In genomic region chr3:47015151-47015550, GRCh38 we compare ENCODE assay signal across 24 cellular contexts. TPM values are rescaled to one million over a fixed set of nuclear protein-coding genes. Genes with fewer than 3 reads are reported as not detected.
DNase-seq lines count a peak whose midpoint lies in the region; ATAC-seq, FAIRE-seq and TF ChIP-seq lines count a peak whose summit lies in the region.
"Had no signal": no experiment of that assay in that cellular context is flagged by ENCODE, and none has a peak within 500 bp of the region (broad histone marks: within the 10 kb centered on the region; RNA-seq: fewer than 3 reads in every experiment).

No MANE protein-coding gene starts in this region.

- H3K4me3 ChIP-seq in BLaER1 (no peak overlapping the region), Loucy (ENCODE audit: low read length, poor library complexity, severe bottlenecking) (no peak overlapping the region), kidney (ENCODE audit: low read length in 2 of 2) (no peak overlapping the region), heart right ventricle (no peak overlapping the region)
- H3K4me3 ChIP-seq: colonic mucosa, esophagus muscularis mucosa, GM23248, MG63, SJCRH30, smooth muscle cell, tibial artery had no signal

- no peaks in the 10 kb centered on the region for H3K9me3 Mint-ChIP-seq in CD14-positive monocyte
- no peaks in the 10 kb centered on the region for H3K9me3 Mint-ChIP-seq in effector memory CD8-positive, alpha-beta T cell
- H3K9me3 Mint-ChIP-seq: activated T-helper 1 cell treated with anti-CD3 and anti-CD28 coated beads, Interleukin-12 subunit alpha, Interleukin-12 subunit beta, Interleukin-2, Interleukin-4 antibody, amounts not matched to agents 30 ng/mL and 10 ng/mL and 1 ng/mL, durations not matched to agents 14 hours and 24 hours and 36 hours had no signal

- DNase-seq in CD14-positive monocyte (ENCODE audit: low spot score), result peak; percentile 6
- peak; percentile 10 for DNase-seq in kidney
- no peak for DNase-seq in stimulated activated CD4-positive, alpha-beta T cell treated with anti-CD3 and anti-CD28 coated beads, Interleukin-4, amount 100 ng/mL, for 1 hour
- no peak for DNase-seq in heart right ventricle
- DNase-seq in effector memory CD8-positive, alpha-beta T cell, result no peak
- DNase-seq: Caco-2; colonic mucosa; DMS79 treated with DMSO at 0.1 percent for 48 hours; GM23248; hypothalamus; MG63; NCI-H1417 treated with DMSO at 0.1 percent for 48 hours; NK-92 treated with Interleukin-12 subunit alpha and Interleukin-12 subunit beta, amount 100 ng/mL, for 24 hours; SJCRH30; stimulated activated CD4-positive, alpha-beta T cell treated with anti-CD3 and anti-CD28 coated beads, Interleukin-2, amount 100 ng/mL, for 48 hours; stimulated activated naive CD8-positive, alpha-beta T cell treated with anti-CD3 and anti-CD28 coated beads, Interleukin-15, Interleukin-2, amounts not matched to agents 100 U/mL and 50 U/mL, for 24 hours; tibial artery had no signal

- no peak overlapping the region for H2AFZ ChIP-seq in Loucy (ENCODE audit: low read length)
- H2AFZ ChIP-seq: GM23248 had no signal

- intact Hi-C loops in CD14-positive monocyte (cut with micrococcal nuclease) (no loop called here), kidney (cut with DNase I) (no loop called here), heart right ventricle (cut with DNase I) (loop anchor here in 2 of 10 donors (10.0 kb wide), 2 partner anchors 140 to 320 kb away; no protein-coding TSS in a partner anchor)

- TF ChIP-seq CTCF in CD14-positive monocyte (IDR thresholded peaks at IDR 0.05) (no peak), Loucy (conservative IDR thresholded peaks at IDR 0.05; ENCODE audit: low read length) (no peak), kidney (IDR thresholded peaks at IDR 0.05; ENCODE audit: borderline replicate concordance, extremely low read depth, insufficient read depth) (no peak), heart right ventricle (IDR thresholded peaks at IDR 0.05) (no peak)

- peaks cover 20% of the 10 kb centered on the region for H3K79me2 ChIP-seq in Loucy (ENCODE audit: insufficient read depth, low read length)

- H3K4me2 ChIP-seq in BLaER1, result peak overlapping the region; percentile 82
- peak overlapping the region; percentile 10 for H3K4me2 ChIP-seq in Loucy (ENCODE audit: low read depth, low read length, poor library complexity, severe bottlenecking)
- H3K4me2 ChIP-seq: smooth muscle cell had no signal

- H4K20me1 ChIP-seq in BLaER1 (no peaks in the 10 kb centered on the region), Loucy (ENCODE audit: insufficient read depth, low read length, poor library complexity, severe bottlenecking) (no peaks in the 10 kb centered on the region)

- H3K36me3 ChIP-seq in BLaER1, result peaks cover 49% of the 10 kb centered on the region
- H3K36me3 ChIP-seq in Loucy (ENCODE audit: insufficient read depth, low read length), result peaks cover 32% of the 10 kb centered on the region; the same call in 1 of the 2 replicates
- H3K36me3 ChIP-seq in kidney (ENCODE audit: control insufficient read depth in 1 of 2, insufficient read depth in 2 of 2, low read length in 2 of 2), result peaks cover 21 to 29% of the 10 kb centered on the region in 2 donors
- H3K36me3 ChIP-seq in heart right ventricle, result peaks cover 0 to 80% (median 32%) of the 10 kb centered on the region in 9 donors

- no peaks in the 10 kb centered on the region for H3K9me2 ChIP-seq in Loucy (replicated peaks; ENCODE audit: low read depth, low read length)

- no peak for ATAC-seq in heart right ventricle
- ATAC-seq in effector memory CD8-positive, alpha-beta T cell (replicated peaks), result no peak
- ATAC-seq: stimulated activated naive CD8-positive, alpha-beta T cell treated with anti-CD3 and anti-CD28 coated beads, Interleukin-15, Interleukin-2, amounts not matched to agents 100 U/mL and 50 U/mL, for 24 hours had no signal

- H3K4me1 ChIP-seq in BLaER1 (peaks cover 100% of the 10 kb centered on the region), Loucy (ENCODE audit: insufficient read depth, low read length, poor library complexity, severe bottlenecking) (peaks cover 72% of the 10 kb centered on the region), kidney (ENCODE audit: control insufficient read depth in 1 of 2, insufficient read depth in 1 of 2, low read depth in 1 of 2, low read length in 2 of 2) (peaks cover 0 to 5% of the 10 kb centered on the region in 2 donors), heart right ventricle (peaks cover 0 to 19% (median 2%) of the 10 kb centered on the region in 9 donors)
- H3K4me1 ChIP-seq: colonic mucosa had no signal

- no peak for FAIRE-seq in kidney (lab: Jason Lieb, UNC)
- FAIRE-seq: frontal cortex, islet of Langerhans had no signal

- H3K27ac ChIP-seq in BLaER1 (peak overlapping the region; percentile 95), kidney (ENCODE audit: low read depth in 2 of 2, low read length in 2 of 2) (no peak overlapping the region), heart right ventricle (no peak overlapping the region)
- H3K27ac ChIP-seq: colonic mucosa, esophagus muscularis mucosa, GM23248, SJCRH30, tibial artery had no signal

- peak overlapping the region in 3 of 7 donors; percentile 26 to 76 (median 35) for H3K27ac Mint-ChIP-seq in CD14-positive monocyte
- peak overlapping the region in 1 of 2 donors; percentile 83 for H3K27ac Mint-ChIP-seq in effector memory CD8-positive, alpha-beta T cell
- H3K27ac Mint-ChIP-seq: activated T-helper 1 cell treated with anti-CD3 and anti-CD28 coated beads, Interleukin-12 subunit alpha, Interleukin-12 subunit beta, Interleukin-2, Interleukin-4 antibody, amounts not matched to agents 30 ng/mL and 10 ng/mL and 1 ng/mL, durations not matched to agents 14 hours and 24 hours and 36 hours had no signal

- H3K9ac ChIP-seq in BLaER1, result peak overlapping the region; percentile 33; the same call in 1 of the 2 replicates
- peak overlapping the region; percentile 83 for H3K9ac ChIP-seq in Loucy (ENCODE audit: low read depth, low read length, poor library complexity, severe bottlenecking)
- H3K9ac ChIP-seq in kidney (ENCODE audit: low read length in 2 of 2), result no peak overlapping the region
- H3K9ac ChIP-seq: GM23248 had no signal

- H3K4me1 Mint-ChIP-seq in CD14-positive monocyte, result peaks cover 23% of the 10 kb centered on the region
- peaks cover 40 to 42% of the 10 kb centered on the region in 2 donors for H3K4me1 Mint-ChIP-seq in effector memory CD8-positive, alpha-beta T cell (ENCODE audit: low read depth in 2 of 2)

- no peaks in the 10 kb centered on the region for H3K9me3 ChIP-seq in BLaER1
- no peaks in the 10 kb centered on the region for H3K9me3 ChIP-seq in Loucy (ENCODE audit: insufficient read depth, low read depth, low read length)
- H3K9me3 ChIP-seq in kidney (ENCODE audit: control insufficient read depth in 1 of 2, low read length in 2 of 2), result no peaks in the 10 kb centered on the region
- H3K9me3 ChIP-seq in heart right ventricle, result no peaks in the 10 kb centered on the region
- H3K9me3 ChIP-seq: Caco-2, colonic mucosa, esophagus muscularis mucosa, MG63, SJCRH30, tibial artery had no signal

- no peaks in the 10 kb centered on the region for H3K27me3 Mint-ChIP-seq in CD14-positive monocyte (ENCODE audit: low read depth in 3 of 3)
- H3K27me3 Mint-ChIP-seq in effector memory CD8-positive, alpha-beta T cell, result no peaks in the 10 kb centered on the region

- peaks cover 40% of the 10 kb centered on the region for H3F3A ChIP-seq in Loucy (ENCODE audit: low read depth)

- H3K27me3 ChIP-seq in BLaER1 (no peaks in the 10 kb centered on the region), Loucy (ENCODE audit: insufficient read depth, low read length, poor library complexity, severe bottlenecking) (no peaks in the 10 kb centered on the region), heart right ventricle (no peaks in the 10 kb centered on the region)
- H3K27me3 ChIP-seq: colonic mucosa, esophagus muscularis mucosa, MG63, SJCRH30, tibial artery had no signal

- H3K36me3 Mint-ChIP-seq in CD14-positive monocyte, result peaks cover 56 to 75% of the 10 kb centered on the region in 2 donors
- H3K36me3 Mint-ChIP-seq in effector memory CD8-positive, alpha-beta T cell (ENCODE audit: insufficient read depth), result peaks cover 43% of the 10 kb centered on the region

- no peak overlapping the region for H3K4me3 Mint-ChIP-seq in CD14-positive monocyte
- no peak overlapping the region for H3K4me3 Mint-ChIP-seq in effector memory CD8-positive, alpha-beta T cell
- H3K4me3 Mint-ChIP-seq: activated T-helper 1 cell treated with anti-CD3 and anti-CD28 coated beads, Interleukin-12 subunit alpha, Interleukin-12 subunit beta, Interleukin-2, Interleukin-4 antibody, amounts not matched to agents 30 ng/mL and 10 ng/mL and 1 ng/mL, durations not matched to agents 14 hours and 24 hours and 36 hours had no signal

RNA-seq across cellular contexts. Expression of gene NBEAL2, which starts 35.7 kb away (rescaled TPM):
- polyA plus RNA-seq in CD14-positive monocyte (10 to 100 TPM; 10.4 to 17.3 TPM), kidney (ENCODE audit: insufficient read depth, low read depth, low replicate concordance) (25.7 TPM), heart right ventricle (10 to 100 TPM; 44.0 to 51.1 TPM)
- total RNA-seq in kidney (82.8 TPM), heart right ventricle (10 to 100 TPM in 7 of 10 donors, 1 to 10 TPM in 3; 7.6 to 23.1 (median 10.8) TPM)

RNA-seq across cellular contexts. Expression of gene CCDC12, which starts 38.6 kb away (rescaled TPM):
- 10 to 100 TPM; 50.1 to 55.8 TPM for polyA plus RNA-seq in CD14-positive monocyte
- 59.7 TPM for total RNA-seq in kidney
- 85.6 TPM for polyA plus RNA-seq in kidney (ENCODE audit: insufficient read depth, low read depth, low replicate concordance)
- total RNA-seq in heart right ventricle, result 10 to 100 TPM; 28.8 to 39.9 (median 33.3) TPM
- polyA plus RNA-seq in heart right ventricle, result 100 to 1,000 TPM in 1 of 2 donors, 10 to 100 TPM in 1; 86.1 to 137 TPM

Comparison
In these comparisons a context has a peak if more than half of its experiments do, and no peak if none do; other contexts are left out.
1. H3K9ac ChIP-seq: peak in BLaER1 (single experiment) and Loucy (single experiment); none in kidney (0 of 2).
2. DNase-seq: peak in CD14-positive monocyte (single experiment) and kidney (single experiment); none in stimulated activated CD4-positive, alpha-beta T cell treated with anti-CD3 and anti-CD28 coated beads, Interleukin-4, amount 100 ng/mL, for 1 hour (single experiment), heart right ventricle (0 of 2) and effector memory CD8-positive, alpha-beta T cell (0 of 3).